ENCODE assay signal across 24 cellular contexts in genomic region chr7:8817448-8818036, GRCh38.
"Had no signal": no experiment of that assay in that cellular context is flagged by ENCODE, and none has a peak within 500 bp of the region (broad histone marks: within the 10 kb centered on the region; RNA-seq: fewer than 3 reads in every experiment).

No MANE protein-coding gene starts in this region.

- H3K4me3 ChIP-seq: heart right ventricle, pancreas, psoas muscle, suprapubic skin, uterus had no signal

- H3K4me1 Mint-ChIP-seq: activated T-helper 17 cell treated with anti-CD3 and anti-CD28 coated beads, Interleukin-2, amount 50 U/mL, for 72 hours; natural killer cell; stimulated activated naive CD8-positive, alpha-beta T cell treated with anti-CD3 and anti-CD28 coated beads, Interleukin-15, amount 100 ng/mL, for 72 hours had no signal

- H3K9me3 ChIP-seq: pancreas, psoas muscle, suprapubic skin, uterus had no signal

- H3K4me1 ChIP-seq: heart right ventricle, pancreas, psoas muscle, suprapubic skin, uterus had no signal

- ATAC-seq: activated naive CD4-positive, alpha-beta T cell treated with anti-CD3 and anti-CD28 coated beads, Interleukin-2, amount 50 U/mL, for 72 hours; activated T-helper 17 cell treated with anti-CD3 and anti-CD28 coated beads, Interleukin-2, amount 50 U/mL, for 72 hours; heart right ventricle; left lobe of liver; natural killer cell; pancreas; psoas muscle; right cardiac atrium; stimulated activated naive CD8-positive, alpha-beta T cell treated with anti-CD3 and anti-CD28 coated beads, Interleukin-15, amount 100 ng/mL, for 72 hours had no signal

- H3K27ac ChIP-seq: heart right ventricle, pancreas, psoas muscle, suprapubic skin, uterus had no signal

- H3K27me3 Mint-ChIP-seq: activated T-helper 17 cell treated with anti-CD3 and anti-CD28 coated beads, Interleukin-2, amount 50 U/mL, for 72 hours; stimulated activated naive CD8-positive, alpha-beta T cell treated with anti-CD3 and anti-CD28 coated beads, Interleukin-15, amount 100 ng/mL, for 72 hours had no signal

- FAIRE-seq: keratinocyte, pancreas, TTC549 had no signal

- H3K4me3 Mint-ChIP-seq: activated T-helper 17 cell treated with anti-CD3 and anti-CD28 coated beads, Interleukin-2, amount 50 U/mL, for 72 hours; natural killer cell; stimulated activated naive CD8-positive, alpha-beta T cell treated with anti-CD3 and anti-CD28 coated beads, Interleukin-15, amount 100 ng/mL, for 72 hours had no signal

- H3K36me3 Mint-ChIP-seq: activated naive CD4-positive, alpha-beta T cell treated with anti-CD3 and anti-CD28 coated beads, Interleukin-2, amount 50 U/mL, for 72 hours had no signal

- H3K36me3 ChIP-seq: heart right ventricle, pancreas, suprapubic skin, uterus had no signal

- DNase-seq: activated T-cell treated with anti-CD3 and anti-CD28 coated beads, Interleukin-2, amount 50 U/mL, for 1 hour; aorta; central memory CD4-positive, alpha-beta T cell; dermis blood vessel endothelial cell; effector CD8-positive, alpha-beta T cell; erythroblast; foreskin fibroblast; heart right ventricle; mammary epithelial cell; midbrain; natural killer cell; pancreas; psoas muscle; stimulated activated CD4-positive, alpha-beta T cell treated with anti-CD3 and anti-CD28 coated beads, Interleukin-12 subunit alpha, Interleukin-12 subunit beta, amount 100 ng/mL, for 4 hours; stimulated activated naive CD8-positive, alpha-beta T cell treated with anti-CD3 and anti-CD28 coated beads, Interleukin-15, amount 100 ng/mL, for 72 hours; trophoblast cell; uterus had no signal

- H3K27ac Mint-ChIP-seq: activated naive CD4-positive, alpha-beta T cell treated with anti-CD3 and anti-CD28 coated beads, Interleukin-2, amount 50 U/mL, for 72 hours; activated T-helper 17 cell treated with anti-CD3 and anti-CD28 coated beads, Interleukin-2, amount 50 U/mL, for 72 hours; natural killer cell; stimulated activated naive CD8-positive, alpha-beta T cell treated with anti-CD3 and anti-CD28 coated beads, Interleukin-15, amount 100 ng/mL, for 72 hours had no signal

- H3K27me3 ChIP-seq: heart right ventricle, pancreas, suprapubic skin, uterus had no signal
